In the genomic region with DNA sequence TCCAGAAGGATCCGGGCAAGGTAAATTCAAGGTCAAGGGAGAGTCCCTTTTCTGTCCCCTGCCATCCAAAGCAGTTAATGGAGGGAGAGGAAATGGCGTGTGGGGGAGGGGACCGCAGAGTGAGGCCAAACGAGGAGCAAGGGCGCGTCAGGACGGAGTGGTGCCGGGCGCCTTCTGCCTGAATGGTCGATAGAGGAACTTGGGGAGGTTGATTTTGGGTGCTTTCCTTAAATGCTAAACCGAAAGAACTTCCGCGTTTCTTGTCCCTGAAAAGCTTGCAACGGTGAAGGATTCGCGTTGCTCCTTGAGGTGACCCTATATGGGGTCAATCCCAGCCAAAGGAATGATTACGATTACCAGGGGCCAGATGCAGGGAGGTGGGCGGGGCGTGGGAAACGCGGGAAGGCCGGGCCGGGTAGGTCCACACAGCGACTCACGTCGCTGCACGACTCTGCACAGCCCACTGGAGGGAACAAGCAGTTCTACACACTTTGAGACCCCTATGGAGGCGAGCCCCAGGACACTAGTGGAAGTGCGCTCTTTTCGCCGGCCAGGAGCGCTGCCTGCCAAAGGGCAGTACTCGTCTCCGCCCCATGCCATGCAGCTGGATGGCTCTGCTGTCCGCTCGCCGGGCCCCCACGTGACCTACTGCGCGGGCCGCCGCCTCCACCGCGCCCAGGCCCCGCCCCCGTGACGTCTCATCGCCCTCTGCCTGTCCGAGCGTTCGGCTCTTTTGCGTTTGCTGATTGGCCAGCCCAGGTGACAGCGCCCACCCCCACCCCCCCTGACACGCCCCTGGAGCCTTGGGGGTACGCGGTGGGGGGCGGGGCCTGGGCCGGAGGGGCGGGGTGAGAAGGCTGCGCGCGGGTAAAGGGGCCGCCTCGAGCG, we compare ENCODE assay signal across 8 cellular contexts. TPM values are rescaled to one million over a fixed set of nuclear protein-coding genes. Genes with fewer than 3 reads are reported as not detected.
A peak's percentile ranks its signal among the peaks of the same experiment; 100 is the strongest.
DNase-seq lines count a peak whose midpoint lies in the region; ATAC-seq, FAIRE-seq and TF ChIP-seq lines count a peak whose summit lies in the region.

No MANE protein-coding gene starts in this region.

- TF ChIP-seq POLR2A in breast epithelium (IDR thresholded peaks at IDR 0.05), result no peak

- no peak for DNase-seq in AG04449 (ENCODE audit: low read depth, low spot score)
- peak; percentile 80 for DNase-seq in NCI-H2196 (lab: John Stamatoyannopoulos, UW; ENCODE audit: unreplicated experiment)
- peak; percentile 92 to 93 for DNase-seq in breast epithelium (ENCODE audit: low spot score in 2 of 2)
- DNase-seq in iPS-NIHi7 (ENCODE audit: extremely low spot score), result peak; percentile 92
- peak; percentile 91 for DNase-seq in small intestine

- H3K9me3 ChIP-seq in breast epithelium (no peaks in the 10 kb centered on the region), small intestine (ENCODE audit: control insufficient read depth, low read depth) (no peaks in the 10 kb centered on the region)

- FAIRE-seq in small intestine (lab: Jason Lieb, UNC), result no peak

- POLR2A ChIA-PET in AG04449 (lab: Yijun Ruan, JAX), result no interaction called here

- 1 to 38% (median 9%) methylated on average over 23 to 65 of the region's 65 CpGs for WGBS in small intestine, 3 donors

- intact Hi-C loops in breast epithelium (cut with DNase I; ENCODE audit: low total_unique reads), result no loop called here

- H3K27ac ChIP-seq in VCaP (peak overlapping the region; percentile 62), breast epithelium (peak overlapping the region; percentile 71 to 72), small intestine (ENCODE audit: low read depth in 1 of 2, low read length in 1 of 2) (peak overlapping the region; percentile 55 to 95)

- CTCF ChIA-PET in AG04449 (lab: Yijun Ruan, JAX), result no interaction called here

- no peaks in the 10 kb centered on the region for H3K36me3 ChIP-seq in breast epithelium
- no peaks in the 10 kb centered on the region for H3K36me3 ChIP-seq in small intestine (ENCODE audit: control insufficient read depth in 2 of 2, insufficient read depth in 2 of 2, low read length in 2 of 2)

- TF ChIP-seq CTCF in AG04449 (IDR thresholded peaks at IDR 0.05; ENCODE audit: insufficient read depth, low read length, missing control alignments) (no peak), VCaP (conservative IDR thresholded peaks at IDR 0.05) (no peak), breast epithelium (IDR thresholded peaks at IDR 0.05) (no peak)

- H3K4me1 ChIP-seq in breast epithelium (no peaks in the 10 kb centered on the region), small intestine (ENCODE audit: control insufficient read depth in 2 of 2, insufficient read depth in 1 of 2, low read depth in 1 of 2, low read length in 1 of 2) (no peaks in the 10 kb centered on the region)

- ATAC-seq in GM18873 (IDR thresholded peaks at IDR 0.05; ENCODE audit: low FRiP score, unreplicated experiment) (peak; percentile 81), HG03108 (IDR thresholded peaks at IDR 0.05; ENCODE audit: unreplicated experiment) (peak; percentile 89)

- H3K4me3 ChIP-seq in AG04449 (ENCODE audit: low read depth, low read length) (peak overlapping the region; percentile 72), breast epithelium (peak overlapping the region; percentile 53 to 67 (median 63)), small intestine (ENCODE audit: low read depth in 1 of 2, low read length in 2 of 2) (peak overlapping the region; percentile 4 to 82)

- H3K27me3 ChIP-seq in breast epithelium (peaks cover 0 to 4% of the 10 kb centered on the region in 2 donors), small intestine (ENCODE audit: control insufficient read depth in 2 of 2, insufficient read depth in 2 of 2, low read length in 2 of 2) (no peaks in the 10 kb centered on the region)

RNA-seq across cellular contexts. Expression of gene GK, which starts 0.5 kb away (rescaled TPM):
- total RNA-seq in breast epithelium, result 10 to 100 TPM in 1 of 3 donors, 1 to 10 TPM in 2; 3.8 to 12.1 (median 6.9) TPM
- polyA plus RNA-seq in small intestine, result 10 to 100 TPM; 20.7 to 90.6 (median 83.0) TPM
